Comparison of ENCODE assay signal across 8 cellular contexts in genomic region chr1:170074250-170075157, GRCh38. TPM values are rescaled to one million over a fixed set of nuclear protein-coding genes. Genes with fewer than 3 reads are reported as not detected.
DNase-seq lines count a peak whose midpoint lies in the region; ATAC-seq and TF ChIP-seq lines count a peak whose summit lies in the region.

Gene KIFAP3, minus strand, starts transcription at chr1:170074695. Its CDS starts 228 bp downstream, at chr1:170074467.

- peak within 1 kb of the TSS; percentile 74 for H3K23ac ChIP-seq in IMR-90 (ENCODE audit: low read depth, low read length)

- H3K27ac ChIP-seq in IMR-90 (ENCODE audit: insufficient read depth, low read length), result peak within 1 kb of the TSS; percentile 39

- peak within 1 kb of the TSS; percentile 97 for H2AFZ ChIP-seq in IMR-90 (replicated peaks; ENCODE audit: low read length, poor library complexity)

- H3K14ac ChIP-seq in IMR-90 (replicated peaks; ENCODE audit: low read depth, low read length), result peak within 1 kb of the TSS; percentile 76

- H3K27me3 ChIP-seq in IMR-90 (ENCODE audit: control insufficient read depth, insufficient read depth, low read length), result no peaks in the 10 kb centered on the region

- peak within 1 kb of the TSS; percentile 1 to 87; a peak in 3 of 4 replicates for H4K8ac ChIP-seq in IMR-90 (ENCODE audit: low read depth in 2 of 2, low read length in 2 of 2)

- peak within 1 kb of the TSS; percentile 54; the same call in 1 of the 2 replicates for H2AK5ac ChIP-seq in IMR-90 (ENCODE audit: low read depth, low read length)

- peaks cover 0 to 14% of the 10 kb centered on the region in 2 experiments; a peak in 2 of 4 replicates for H3K79me1 ChIP-seq in IMR-90 (ENCODE audit: low read depth in 1 of 2, low read length in 2 of 2)

- in situ Hi-C loops in IMR-90 (cut with MboI; ENCODE audit: low sequenced_read_pairs), result no loop called here

- CTCF ChIA-PET in IMR-90 (lab: Yijun Ruan, JAX), result interaction anchor here (0.5 to 0.8 kb wide), 4 partner anchors 56 to 1432 kb away, joined by 3 to 7 read pairs (median 4); no protein-coding TSS in a partner anchor

- peak within 1 kb of the TSS; percentile 33 for H3K18ac ChIP-seq in IMR-90 (ENCODE audit: low read depth, low read length)

- no peaks in the 10 kb centered on the region for H4K20me1 ChIP-seq in IMR-90 (ENCODE audit: insufficient read depth, low read length)

- no peak within 1 kb of the TSS for H2BK15ac ChIP-seq in IMR-90 (ENCODE audit: low read depth, low read length)

- H3K36me3 ChIP-seq in IMR-90 (ENCODE audit: control insufficient read depth, insufficient read depth, low read length) (no peaks in the 10 kb centered on the region), mucosa of descending colon (ENCODE audit: low read depth) (no peaks in the 10 kb centered on the region)

- TF ChIP-seq RAD21 in IMR-90 (IDR thresholded peaks at IDR 0.05; ENCODE audit: low read length), result peak; percentile 43

- H3K9me3 ChIP-seq in IMR-90 (ENCODE audit: control insufficient read depth, insufficient read depth, low read length) (peaks cover 2% of the 10 kb centered on the region; the same call in 1 of the 2 replicates), mucosa of descending colon (peaks cover 9% of the 10 kb centered on the region)

- peak within 1 kb of the TSS; percentile 70 for H4K91ac ChIP-seq in IMR-90 (ENCODE audit: insufficient read depth, low read depth, low read length)

- intact Hi-C loops in IMR-90 (cut with micrococcal nuclease) (loop anchor here (1.0 to 5.0 kb wide), 3 partner anchors 145 to 588 kb away; partner anchors contain the start of gene GORAB), mucosa of descending colon (cut with DNase I, micrococcal nuclease) (no loop called here)

- TF ChIP-seq POLR2A in IMR-90 (IDR thresholded peaks at IDR 0.05; ENCODE audit: low read depth, low read length), result peak; percentile 39; the same call in 1 of the 2 replicates

- H3K4me2 ChIP-seq in IMR-90 (ENCODE audit: low read depth, low read length), result peak within 1 kb of the TSS; percentile 83

- POLR2A ChIA-PET in IMR-90 (lab: Charles Lee; ENCODE audit: unreplicated experiment), result interaction anchor here (0.6 kb wide), 2 partner anchors 93 to 141 kb away, joined by 3 to 4 read pairs; no protein-coding TSS in a partner anchor

- H2BK120ac ChIP-seq in IMR-90 (ENCODE audit: low read depth, low read length), result peak within 1 kb of the TSS; percentile 46; the same call in 1 of the 2 replicates

- whole genome bisulfite sequencing in IMR-90 (ENCODE audit: extremely low coverage in 2 of 2, insufficient read length in 1 of 2), 2 experiments, result 2% methylated on average over 12 of the region's 39 CpGs; no CpG with 5 or more reads in 1 of the 2 experiments

- peak; percentile 52 for TF ChIP-seq CTCF in IMR-90 (conservative IDR thresholded peaks at IDR 0.05; ENCODE audit: low read depth, low read length)
- TF ChIP-seq CTCF in epithelial cell of esophagus (IDR thresholded peaks at IDR 0.05; ENCODE audit: insufficient read depth, low read depth, low read length, missing control alignments), result peak; percentile 77
- TF ChIP-seq CTCF in mucosa of descending colon (IDR thresholded peaks at IDR 0.05), result peak; percentile 57

- no peak within 1 kb of the TSS; the same call in 1 of the 2 replicates for H3K56ac ChIP-seq in IMR-90 (ENCODE audit: extremely low read depth, insufficient read depth, low read length)

- H3K4ac ChIP-seq in IMR-90 (ENCODE audit: low read depth, low read length), result peak within 1 kb of the TSS; percentile 67

- dilution Hi-C loops in IMR-90 (cut with HindIII; ENCODE audit: low sequenced_read_pairs, unreplicated experiment), result no loop called here

- DNase-seq in DMS 273 treated with DMSO at 0.1 percent for 48 hours (lab: John Stamatoyannopoulos, UW), result peak; percentile 96
- peak; percentile 96 for DNase-seq in IMR-90
- peak; percentile 99 for DNase-seq in OCI-M1 (lab: John Stamatoyannopoulos, UW)
- peak; percentile 88 for DNase-seq in activated T-cell treated with anti-CD3 and anti-CD28 coated beads for 4 hours
- peak; percentile 99 for DNase-seq in epithelial cell of esophagus (ENCODE audit: low read depth)
- peak; percentile 96 to 99 (median 98) for DNase-seq in mucosa of descending colon
- peak; percentile 91 to 92 for DNase-seq in stimulated activated CD8-positive, alpha-beta memory T cell treated with anti-CD3 and anti-CD28 coated beads, Interleukin-4, amount 100 ng/mL, for 4 hours (ENCODE audit: low read depth in 2 of 2, low spot score in 1 of 2)

- H2BK20ac ChIP-seq in IMR-90 (ENCODE audit: low read depth, low read length), result no peak within 1 kb of the TSS

- H2AK9ac ChIP-seq in IMR-90 (replicated peaks; ENCODE audit: low read depth, low read length, poor library complexity), result peak within 1 kb of the TSS; percentile 77

- H3K4me3 ChIP-seq in IMR-90 (ENCODE audit: insufficient read depth, low read depth, low read length) (peak within 1 kb of the TSS; percentile 76), epithelial cell of esophagus (ENCODE audit: low read length) (peak within 1 kb of the TSS; percentile 85), mucosa of descending colon (peak within 1 kb of the TSS; percentile 24)

- BruUV-seq in IMR-90 (replicated peaks; lab: Mats Ljungman, UMichigan), result no TSS peak

- H3K4me1 ChIP-seq in IMR-90 (ENCODE audit: control insufficient read depth, insufficient read depth, low read length) (no peaks in the 10 kb centered on the region), mucosa of descending colon (ENCODE audit: low read depth) (peaks cover 12% of the 10 kb centered on the region)

- ATAC-seq in GM21526 (IDR thresholded peaks at IDR 0.05; ENCODE audit: low FRiP score, unreplicated experiment) (peak; percentile 98), IMR-90 (ENCODE audit: low read depth) (peak; percentile 100), mucosa of descending colon (peak; percentile 100)

- H3K9ac ChIP-seq in IMR-90 (ENCODE audit: low read depth, low read length), result peak within 1 kb of the TSS; percentile 74

- no peaks in the 10 kb centered on the region for H3K9me1 ChIP-seq in IMR-90 (ENCODE audit: insufficient read depth, low read length)

- peak within 1 kb of the TSS; percentile 44 for H4K5ac ChIP-seq in IMR-90 (ENCODE audit: low read depth, low read length)

- peak within 1 kb of the TSS; percentile 6 for H2BK5ac ChIP-seq in IMR-90 (ENCODE audit: low read depth, low read length, poor library complexity, severe bottlenecking)

TF ChIP-seq in IMR-90, 13 proteins besides CTCF, POLR2A, EP300 and RAD21:
- TF ChIP-seq RFX5 (IDR thresholded peaks at IDR 0.05; ENCODE audit: low read depth, low read length) (no peak; the same call in 1 of the 2 replicates), MAZ (IDR thresholded peaks at IDR 0.05; ENCODE audit: borderline replicate concordance, low read depth, low read length) (0 out of 2 replicates have a peak, but pooled peaks have one; percentile 46), RCOR1 (IDR thresholded peaks at IDR 0.05; ENCODE audit: insufficient replicate concordance, low read length) (no peak), BHLHE40 (IDR thresholded peaks at IDR 0.05; ENCODE audit: low read depth, low read length) (no peak), CEBPB (IDR thresholded peaks at IDR 0.05; ENCODE audit: low read depth, low read length) (no peak), NFE2L2 (IDR thresholded peaks at IDR 0.05; ENCODE audit: low read depth, low read length) (no peak), MAFK (IDR thresholded peaks at IDR 0.05; ENCODE audit: low read depth, low read length) (no peak), MXI1 (IDR thresholded peaks at IDR 0.05; ENCODE audit: borderline replicate concordance, low read depth, low read length) (peak; percentile 47; the same call in 1 of the 2 replicates), CHD1 (IDR thresholded peaks at IDR 0.05; ENCODE audit: low read depth, low read length) (0 out of 2 replicates have a peak, but pooled peaks have one; percentile 15), SMC3 (IDR thresholded peaks at IDR 0.05; ENCODE audit: low read depth, low read length) (peak; percentile 30), USF2 (IDR thresholded peaks at IDR 0.05; ENCODE audit: low read depth, low read length) (no peak), ELK1 (IDR thresholded peaks at IDR 0.05; ENCODE audit: borderline replicate concordance, low read depth, low read length) (no peak), FOS (IDR thresholded peaks at IDR 0.05; ENCODE audit: low read depth, low read length) (no peak)
TF ChIP-seq in IMR-90: peak in this region for 4.

RNA-seq across cellular contexts. Expression of gene KIFAP3, which starts in this region (rescaled TPM):
- total RNA-seq in IMR-90 (2012; rRNA removed) (10.9 and 22.2 TPM in 2 replicates), mucosa of descending colon (10 to 100 TPM; 22.5 to 42.8 (median 36.2) TPM)
- polyA plus RNA-seq in IMR-90 (2012; rRNA removed), result 7.8 and 10.5 TPM in 2 replicates
- polyA plus RNA-seq in IMR-90 (2012; cell fraction: cytosol; rRNA removed), result 1.8 TPM in 2 replicates
- 1.1 and 7.5 TPM in 2 replicates for polyA plus RNA-seq in IMR-90 (2012; cell fraction: nucleus; rRNA removed; ENCODE audit: low replicate concordance)

Comparison
In these comparisons a context has a peak if more than half of its experiments do, and no peak if none do; other contexts are left out.
1. Peak in every context shown above with its lines: DNase-seq, ATAC-seq, H3K4me3 ChIP-seq and H3K27ac ChIP-seq.
2. H3K4me3 ChIP-seq: peak in every context shown above with its lines; median percentile 85 in epithelial cell of esophagus; 76 in IMR-90; 24 in mucosa of descending colon.